Comparison of ENCODE assay signal across 35 cellular contexts in genomic region chr1:185886046-185886445, GRCh38.
"Had no signal": no experiment of that assay in that cellular context is flagged by ENCODE, and none has a peak within 500 bp of the region (broad histone marks: within the 10 kb centered on the region; RNA-seq: fewer than 3 reads in every experiment).

No MANE protein-coding gene starts in this region.

- H3K4me1 Mint-ChIP-seq: activated naive CD4-positive, alpha-beta T cell treated with anti-CD3 and anti-CD28 coated beads, Interleukin-2, amount 10 ng/mL, durations not matched to agents 7 days and 5 days; activated naive CD4-positive, alpha-beta T cell treated with anti-CD3 and anti-CD28 coated beads, Interleukin-2, amount 50 U/mL, for 24 hours; activated naive CD8-positive, alpha-beta T cell treated with anti-CD3 and anti-CD28 coated beads for 36 hours; activated naive CD8-positive, alpha-beta T cell treated with anti-CD3 and anti-CD28 coated beads, Interleukin-2, amount 10 ng/mL, durations not matched to agents 7 days and 5 days; activated naive CD8-positive, alpha-beta T cell treated with anti-CD3 and anti-CD28 coated beads, Interleukin-2, amount 50 U/mL, for 24 hours; activated T-helper 17 cell treated with anti-CD3 and anti-CD28 coated beads, Interleukin-2, amount 50 U/mL, for 72 hours; brain; central memory CD8-positive, alpha-beta T cell had no signal

- H3K9me3 Mint-ChIP-seq: activated naive CD4-positive, alpha-beta T cell treated with anti-CD3 and anti-CD28 coated beads for 36 hours; activated naive CD4-positive, alpha-beta T cell treated with anti-CD3 and anti-CD28 coated beads, Interleukin-2, amount 10 ng/mL, durations not matched to agents 7 days and 5 days; activated naive CD4-positive, alpha-beta T cell treated with anti-CD3 and anti-CD28 coated beads, Interleukin-2, amount 50 U/mL, for 72 hours; activated naive CD8-positive, alpha-beta T cell treated with anti-CD3 and anti-CD28 coated beads for 36 hours; activated naive CD8-positive, alpha-beta T cell treated with anti-CD3 and anti-CD28 coated beads, Interleukin-2, amount 10 ng/mL, durations not matched to agents 7 days and 5 days; activated naive CD8-positive, alpha-beta T cell treated with anti-CD3 and anti-CD28 coated beads, Interleukin-2, amount 50 U/mL, for 24 hours; activated T-cell treated with anti-CD3 and anti-CD28 coated beads, Interleukin-2, amount 50 U/mL, for 24 hours; activated T-cell treated with anti-CD3 and anti-CD28 coated beads, Interleukin-2, amount 50 U/mL, for 4 hours; activated T-helper 1 cell treated with anti-CD3 and anti-CD28 coated beads, Interleukin-12 subunit alpha, Interleukin-12 subunit beta, Interleukin-2, Interleukin-4 antibody, amounts not matched to agents 30 ng/mL and 10 ng/mL and 1 ng/mL, durations not matched to agents 14 hours and 24 hours and 36 hours; activated T-helper 17 cell treated with anti-CD3 and anti-CD28 coated beads, Interleukin-2, amount 50 U/mL, for 72 hours; activated T-helper 2 cell treated with anti-CD3 and anti-CD28 coated beads, Interferon-gamma antibody, Interleukin-2, Interleukin-4, amounts not matched to agents 10 μg/mL and 5 μg/mL and 100 μg/mL, durations not matched to agents 14 hours and 24 hours and 36 hours; central memory CD8-positive, alpha-beta T cell had no signal

- H3K4me3 Mint-ChIP-seq: activated naive CD4-positive, alpha-beta T cell treated with anti-CD3 and anti-CD28 coated beads for 36 hours; activated naive CD4-positive, alpha-beta T cell treated with anti-CD3 and anti-CD28 coated beads, Interleukin-2, amount 10 ng/mL, durations not matched to agents 7 days and 5 days; activated naive CD4-positive, alpha-beta T cell treated with anti-CD3 and anti-CD28 coated beads, Interleukin-2, amount 50 U/mL, for 24 hours; activated naive CD8-positive, alpha-beta T cell; activated naive CD8-positive, alpha-beta T cell treated with anti-CD3 and anti-CD28 coated beads for 36 hours; activated naive CD8-positive, alpha-beta T cell treated with anti-CD3 and anti-CD28 coated beads, Interleukin-2, amount 10 ng/mL, durations not matched to agents 7 days and 5 days; activated naive CD8-positive, alpha-beta T cell treated with anti-CD3 and anti-CD28 coated beads, Interleukin-2, amount 50 U/mL, for 24 hours; activated T-cell treated with anti-CD3 and anti-CD28 coated beads, Interleukin-2, amount 50 U/mL, for 24 hours; activated T-cell treated with anti-CD3 and anti-CD28 coated beads, Interleukin-2, amount 50 U/mL, for 4 hours; activated T-cell treated with anti-CD3 and anti-CD28 coated beads, Interleukin-2, amount 50 U/mL, for 72 hours; activated T-helper 1 cell treated with anti-CD3 and anti-CD28 coated beads, Interleukin-12 subunit alpha, Interleukin-12 subunit beta, Interleukin-2, Interleukin-4 antibody, amounts not matched to agents 30 ng/mL and 10 ng/mL and 1 ng/mL, durations not matched to agents 14 hours and 24 hours and 36 hours; activated T-helper 17 cell treated with anti-CD3 and anti-CD28 coated beads, Interleukin-2, amount 50 U/mL, for 72 hours; brain; central memory CD8-positive, alpha-beta T cell had no signal

- DNase-seq: activated effector memory CD4-positive, alpha-beta T cell treated with anti-CD3 and anti-CD28 coated beads, Interleukin-2, amount 50 U/mL, for 16 hours; activated effector memory CD4-positive, alpha-beta T cell treated with Interleukin-2 at 50 U/mL for 16 hours; activated gamma-delta T cell; activated gamma-delta T cell treated with Interleukin-2 at 50 U/mL for 16 hours; activated naive CD4-positive, alpha-beta T cell; activated naive CD4-positive, alpha-beta T cell treated with anti-CD3 and anti-CD28 coated beads for 36 hours; activated naive CD4-positive, alpha-beta T cell treated with anti-CD3 and anti-CD28 coated beads, Interleukin-2, amount 10 ng/mL, durations not matched to agents 7 days and 5 days; activated naive CD4-positive, alpha-beta T cell treated with anti-CD3 and anti-CD28 coated beads, Interleukin-2, amount 50 U/mL, for 16 hours; activated naive CD4-positive, alpha-beta T cell treated with Interleukin-2 at 50 U/mL for 16 hours; activated naive CD8-positive, alpha-beta T cell treated with anti-CD3 and anti-CD28 coated beads for 36 hours; activated naive CD8-positive, alpha-beta T cell treated with anti-CD3 and anti-CD28 coated beads, Interleukin-2, amount 10 ng/mL, durations not matched to agents 7 days and 5 days; activated naive CD8-positive, alpha-beta T cell treated with anti-CD3 and anti-CD28 coated beads, Interleukin-2, amount 50 U/mL, for 24 hours; activated T-cell treated with anti-CD3 and anti-CD28 coated beads, Interleukin-2, amount 50 U/mL, for 1 hour; activated T-cell treated with anti-CD3 and anti-CD28 coated beads, Interleukin-2, amount 50 U/mL, for 24 hours; activated T-cell treated with anti-CD3 and anti-CD28 coated beads, Interleukin-2, amount 50 U/mL, for 4 hours; activated T-cell treated with anti-CD3 and anti-CD28 coated beads, Interleukin-2, amount 50 U/mL, for 48 hours; activated T-cell treated with anti-CD3 and anti-CD28 coated beads, Interleukin-2, amount 50 U/mL, for 72 hours; adrenal gland; amniotic stem cell; amygdala; anterior cingulate cortex; aorta; body of pancreas; brain microvascular endothelial cell; caudate nucleus; central memory CD4-positive, alpha-beta T cell; cerebellar nuclear complex had no signal

- H3K36me3 Mint-ChIP-seq: activated naive CD4-positive, alpha-beta T cell treated with anti-CD3 and anti-CD28 coated beads, Interleukin-2, amount 10 ng/mL, durations not matched to agents 7 days and 5 days; activated naive CD4-positive, alpha-beta T cell treated with anti-CD3 and anti-CD28 coated beads, Interleukin-2, amount 50 U/mL, for 24 hours; activated naive CD4-positive, alpha-beta T cell treated with anti-CD3 and anti-CD28 coated beads, Interleukin-2, amount 50 U/mL, for 72 hours; activated naive CD8-positive, alpha-beta T cell; activated naive CD8-positive, alpha-beta T cell treated with anti-CD3 and anti-CD28 coated beads for 36 hours; activated naive CD8-positive, alpha-beta T cell treated with anti-CD3 and anti-CD28 coated beads, Interleukin-2, amount 10 ng/mL, durations not matched to agents 7 days and 5 days; brain had no signal

- H3K27me3 Mint-ChIP-seq: activated naive CD4-positive, alpha-beta T cell treated with anti-CD3 and anti-CD28 coated beads, Interleukin-2, amount 10 ng/mL, durations not matched to agents 7 days and 5 days; activated naive CD8-positive, alpha-beta T cell treated with anti-CD3 and anti-CD28 coated beads, Interleukin-2, amount 10 ng/mL, durations not matched to agents 7 days and 5 days; activated naive CD8-positive, alpha-beta T cell treated with anti-CD3 and anti-CD28 coated beads, Interleukin-2, amount 50 U/mL, for 24 hours; activated T-cell treated with anti-CD3 and anti-CD28 coated beads, Interleukin-2, amount 50 U/mL, for 24 hours; brain; central memory CD8-positive, alpha-beta T cell had no signal

- H3K27ac Mint-ChIP-seq: activated naive CD4-positive, alpha-beta T cell treated with anti-CD3 and anti-CD28 coated beads for 36 hours; activated naive CD4-positive, alpha-beta T cell treated with anti-CD3 and anti-CD28 coated beads, Interleukin-2, amount 10 ng/mL, durations not matched to agents 7 days and 5 days; activated naive CD4-positive, alpha-beta T cell treated with anti-CD3 and anti-CD28 coated beads, Interleukin-2, amount 50 U/mL, for 24 hours; activated naive CD4-positive, alpha-beta T cell treated with anti-CD3 and anti-CD28 coated beads, Interleukin-2, amount 50 U/mL, for 72 hours; activated naive CD8-positive, alpha-beta T cell; activated naive CD8-positive, alpha-beta T cell treated with anti-CD3 and anti-CD28 coated beads for 36 hours; activated naive CD8-positive, alpha-beta T cell treated with anti-CD3 and anti-CD28 coated beads, Interleukin-2, amount 10 ng/mL, durations not matched to agents 7 days and 5 days; activated naive CD8-positive, alpha-beta T cell treated with anti-CD3 and anti-CD28 coated beads, Interleukin-2, amount 50 U/mL, for 24 hours; activated T-cell treated with anti-CD3 and anti-CD28 coated beads, Interleukin-2, amount 50 U/mL, for 24 hours; activated T-cell treated with anti-CD3 and anti-CD28 coated beads, Interleukin-2, amount 50 U/mL, for 72 hours; activated T-helper 1 cell treated with anti-CD3 and anti-CD28 coated beads, Interleukin-12 subunit alpha, Interleukin-12 subunit beta, Interleukin-2, Interleukin-4 antibody, amounts not matched to agents 30 ng/mL and 10 ng/mL and 1 ng/mL, durations not matched to agents 14 hours and 24 hours and 36 hours; activated T-helper 17 cell treated with anti-CD3 and anti-CD28 coated beads, Interleukin-2, amount 50 U/mL, for 72 hours; activated T-helper 2 cell treated with anti-CD3 and anti-CD28 coated beads, Interferon-gamma antibody, Interleukin-2, Interleukin-4, amounts not matched to agents 10 μg/mL and 5 μg/mL and 100 μg/mL, durations not matched to agents 14 hours and 24 hours and 36 hours; brain had no signal
